ENCODE assay signal across 11 cellular contexts in genomic region chr13:99059498-99060070, GRCh38.
"Had no signal": no experiment of that assay in that cellular context is flagged by ENCODE, and none has a peak within 500 bp of the region (broad histone marks: within the 10 kb centered on the region; RNA-seq: fewer than 3 reads in every experiment).

No MANE protein-coding gene starts in this region.

- H3K4me3 Mint-ChIP-seq: activated CD4-positive, alpha-beta memory T cell treated with anti-CD3 and anti-CD28 coated beads for 36 hours; brain had no signal

- H3K27me3 ChIP-seq: dorsolateral prefrontal cortex had no signal

- H3K27ac ChIP-seq: dorsolateral prefrontal cortex, spleen had no signal

- H3K27ac Mint-ChIP-seq: activated CD4-positive, alpha-beta memory T cell treated with anti-CD3 and anti-CD28 coated beads for 36 hours; brain had no signal

- H3K36me3 ChIP-seq: spleen had no signal

- H3K9me3 Mint-ChIP-seq: activated CD4-positive, alpha-beta memory T cell treated with anti-CD3 and anti-CD28 coated beads for 36 hours; brain had no signal

- H3K27me3 Mint-ChIP-seq: activated CD4-positive, alpha-beta memory T cell treated with anti-CD3 and anti-CD28 coated beads for 36 hours had no signal

- H3K36me3 Mint-ChIP-seq: brain had no signal

- H3K4me3 ChIP-seq: dorsolateral prefrontal cortex, spleen had no signal

- H3K9me3 ChIP-seq: spleen had no signal

- DNase-seq: activated CD4-positive, alpha-beta memory T cell treated with anti-CD3 and anti-CD28 coated beads for 36 hours; activated CD4-positive, CD25-positive, alpha-beta regulatory T cell treated with anti-CD3 and anti-CD28 coated beads, Interleukin-2, amount 50 U/mL, for 72 hours; activated naive CD4-positive, alpha-beta T cell; amniotic stem cell; dorsolateral prefrontal cortex; SIG-M5; spleen; stimulated activated CD4-positive, alpha-beta T cell treated with anti-CD3 and anti-CD28 coated beads, Interleukin-2, amount 100 ng/mL, for 24 hours; stimulated activated naive CD4-positive, alpha-beta T cell treated with Interleukin-2 at 50 U/mL for 16 hours; trophoblast cell had no signal
